ENCODE assay signal across 9 cellular contexts in the genomic region with DNA sequence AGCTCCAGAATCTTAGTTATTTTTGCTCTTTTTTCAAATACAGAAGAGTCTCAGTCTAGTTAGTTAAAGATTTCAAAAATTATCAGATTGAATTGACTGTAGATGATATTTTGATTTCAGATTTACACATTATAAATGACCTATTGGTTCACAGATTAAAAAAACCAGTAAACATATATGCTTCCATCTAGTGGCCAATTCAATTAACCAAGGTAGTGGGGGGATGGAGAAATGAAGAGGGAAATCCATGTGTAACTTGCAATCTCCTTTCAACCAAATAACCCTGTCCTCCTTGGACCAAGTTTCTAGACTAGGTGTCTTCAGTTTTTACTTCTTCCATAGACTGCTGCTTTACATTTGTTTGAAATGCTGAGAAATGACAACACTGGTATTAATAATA.
DNase-seq lines count a peak whose midpoint lies in the region; ATAC-seq, FAIRE-seq and TF ChIP-seq lines count a peak whose summit lies in the region.
"Had no signal": no experiment of that assay in that cellular context is flagged by ENCODE, and none has a peak within 500 bp of the region (broad histone marks: within the 10 kb centered on the region; RNA-seq: fewer than 3 reads in every experiment).

No MANE protein-coding gene starts in this region.

- H3K9me3 ChIP-seq in Panc1 (ENCODE audit: control insufficient read depth, insufficient read depth, low read depth, low read length) = no peaks in the 10 kb centered on the region

- CTCF ChIA-PET in Panc1 (lab: Charles Lee) = no interaction called here

- no peak overlapping the region for H3K27ac ChIP-seq in Panc1 (ENCODE audit: low read length)

- no peaks in the 10 kb centered on the region for H3K36me3 ChIP-seq in Panc1 (ENCODE audit: control insufficient read depth, insufficient read depth, low read length)

- H3K4me3 Mint-ChIP-seq in stimulated activated effector memory CD8-positive, alpha-beta T cell treated with anti-CD3 and anti-CD28 coated beads, Interleukin-12 subunit alpha, Interleukin-12 subunit beta, amount 100 ng/mL, for 72 hours = no peak overlapping the region

- TF ChIP-seq CTCF in GM12865 (IDR thresholded peaks at IDR 0.05; ENCODE audit: insufficient read depth, low read depth, low read length, missing control alignments) = no peak
- peak; percentile 52; the same call in 1 of the 2 replicates for TF ChIP-seq CTCF in Panc1 (IDR thresholded peaks at IDR 0.05)
- peak; percentile 62 for TF ChIP-seq CTCF in fibroblast of mammary gland (conservative IDR thresholded peaks at IDR 0.05; ENCODE audit: control insufficient read depth, insufficient read depth, low read depth, low read length)

- DNase-seq in GM12865 (ENCODE audit: low read depth) = peak; percentile 16
- no peak for DNase-seq in Panc1 (ENCODE audit: low read depth, low spot score)
- DNase-seq in fibroblast of mammary gland (ENCODE audit: low read depth) = peak; percentile 59
- DNase-seq in activated CD4-positive, alpha-beta T cell treated with anti-CD3 and anti-CD28 coated beads, Interleukin-2, amount 50 U/mL, for 48 hours = no peak
- no peak for DNase-seq in stimulated activated effector memory CD8-positive, alpha-beta T cell treated with anti-CD3 and anti-CD28 coated beads, Interleukin-12 subunit alpha, Interleukin-12 subunit beta, amount 100 ng/mL, for 72 hours (ENCODE audit: low spot score in 2 of 2)
- DNase-seq in SKM-1 (lab: John Stamatoyannopoulos, UW; ENCODE audit: unreplicated experiment) = no peak
- DNase-seq: activated CD4-positive, alpha-beta T cell treated with anti-CD3 and anti-CD28 coated beads for 48 hours had no signal

- POLR2A ChIA-PET in Panc1 (lab: Charles Lee) = no interaction called here

- FAIRE-seq in A204.1 (lab: Jason Lieb, UNC) = peak; percentile 94

- H3K27me3 ChIP-seq in Panc1 (ENCODE audit: control insufficient read depth, insufficient read depth, low read length) = no peaks in the 10 kb centered on the region

- intact Hi-C loops in Panc1 (cut with micrococcal nuclease; ENCODE audit: unreplicated experiment) = no loop called here

- H3K36me3 Mint-ChIP-seq in stimulated activated effector memory CD8-positive, alpha-beta T cell treated with anti-CD3 and anti-CD28 coated beads, Interleukin-12 subunit alpha, Interleukin-12 subunit beta, amount 100 ng/mL, for 72 hours = no peaks in the 10 kb centered on the region

- no TSS peak for BruUV-seq in Panc1 (replicated peaks; lab: Mats Ljungman, UMichigan)

- no peaks in the 10 kb centered on the region for H3K4me1 Mint-ChIP-seq in stimulated activated effector memory CD8-positive, alpha-beta T cell treated with anti-CD3 and anti-CD28 coated beads, Interleukin-12 subunit alpha, Interleukin-12 subunit beta, amount 100 ng/mL, for 72 hours

- ATAC-seq in Panc1 (no peak), HG02852 (IDR thresholded peaks at IDR 0.05; ENCODE audit: unreplicated experiment) (no peak)
- ATAC-seq in stimulated activated effector memory CD8-positive, alpha-beta T cell treated with anti-CD3 and anti-CD28 coated beads, Interleukin-12 subunit alpha, Interleukin-12 subunit beta, amount 100 ng/mL, for 72 hours = no peak

- no peak overlapping the region for H3K4me3 ChIP-seq in GM12865 (ENCODE audit: low read depth, low read length)
- no peak overlapping the region for H3K4me3 ChIP-seq in Panc1 (ENCODE audit: low read depth in 2 of 2, low read length in 2 of 2)
- H3K4me3 ChIP-seq in fibroblast of mammary gland (ENCODE audit: control insufficient read depth, low read depth, low read length) = no peak overlapping the region

- in situ Hi-C loops in Panc1 (cut with HindIII; ENCODE audit: low pct_unique_long_range_greater_than_20kb, low sequenced_read_pairs) = no loop called here

- peaks cover 15% of the 10 kb centered on the region for H3K9me3 Mint-ChIP-seq in stimulated activated effector memory CD8-positive, alpha-beta T cell treated with anti-CD3 and anti-CD28 coated beads, Interleukin-12 subunit alpha, Interleukin-12 subunit beta, amount 100 ng/mL, for 72 hours

- H3K27ac Mint-ChIP-seq in stimulated activated effector memory CD8-positive, alpha-beta T cell treated with anti-CD3 and anti-CD28 coated beads, Interleukin-12 subunit alpha, Interleukin-12 subunit beta, amount 100 ng/mL, for 72 hours = no peak overlapping the region

- H3K4me1 ChIP-seq in Panc1 (ENCODE audit: control insufficient read depth, insufficient read depth, low read length) = peaks cover 7% of the 10 kb centered on the region; the same call in 1 of the 2 replicates

Comparison
In these comparisons a context has a peak if more than half of its experiments do, and no peak if none do; other contexts are left out.
1. DNase-seq: peak in GM12865 (single experiment) and fibroblast of mammary gland (single experiment); none in Panc1 (single experiment), activated CD4-positive, alpha-beta T cell treated with anti-CD3 and anti-CD28 coated beads, Interleukin-2, amount 50 U/mL, for 48 hours (0 of 2), stimulated activated effector memory CD8-positive, alpha-beta T cell treated with anti-CD3 and anti-CD28 coated beads, Interleukin-12 subunit alpha, Interleukin-12 subunit beta, amount 100 ng/mL, for 72 hours (0 of 2) and SKM-1 (single experiment).